15 cellular contexts compared by ENCODE assay signal in the genomic region with DNA sequence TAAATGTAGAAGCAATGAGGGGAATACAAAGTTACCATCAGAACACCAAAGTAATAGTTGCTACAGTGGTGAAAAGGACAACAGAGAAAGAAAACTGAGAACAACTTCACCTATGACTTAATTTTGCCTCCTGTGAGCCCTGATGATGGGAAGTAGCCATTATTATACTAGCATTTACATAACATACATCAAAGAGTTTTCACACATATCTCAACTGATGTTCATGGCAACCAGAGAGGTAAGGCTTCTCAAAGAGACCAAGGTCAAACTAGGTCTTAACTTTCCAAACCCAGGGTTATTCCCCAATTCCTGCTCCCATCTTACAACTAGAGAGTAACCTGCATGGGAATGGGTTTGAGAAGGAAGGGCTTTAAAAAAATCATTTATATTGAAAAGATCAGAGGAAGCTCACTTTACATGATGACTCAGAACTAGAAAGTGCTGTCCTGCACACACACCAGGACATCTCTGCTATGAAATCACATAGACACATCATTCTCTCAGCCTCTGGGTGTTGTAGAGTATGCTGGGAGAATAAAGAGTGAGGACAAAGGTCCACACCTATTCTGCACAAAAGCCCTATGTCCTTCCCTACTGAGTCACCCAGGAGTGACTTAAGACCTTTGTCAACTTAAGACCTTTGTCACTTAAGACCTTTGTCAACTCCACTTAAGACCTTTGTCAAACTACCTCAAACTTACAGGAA.
DNase-seq lines count a peak whose midpoint lies in the region; ATAC-seq, FAIRE-seq and TF ChIP-seq lines count a peak whose summit lies in the region.
"Had no signal": no experiment of that assay in that cellular context is flagged by ENCODE, and none has a peak within 500 bp of the region (broad histone marks: within the 10 kb centered on the region; RNA-seq: fewer than 3 reads in every experiment).

No MANE protein-coding gene starts in this region.

- H3K36me3 ChIP-seq in small intestine (ENCODE audit: control insufficient read depth in 2 of 2, insufficient read depth in 2 of 2, low read length in 2 of 2) = no peaks in the 10 kb centered on the region
- H3K36me3 ChIP-seq in colonic mucosa = no peaks in the 10 kb centered on the region
- H3K36me3 ChIP-seq: sigmoid colon, tibial artery had no signal

- H3K4me1 ChIP-seq in small intestine (ENCODE audit: control insufficient read depth in 2 of 2, insufficient read depth in 1 of 2, low read depth in 1 of 2, low read length in 1 of 2) = no peaks in the 10 kb centered on the region
- no peaks in the 10 kb centered on the region for H3K4me1 ChIP-seq in colonic mucosa
- H3K4me1 ChIP-seq: sigmoid colon, tibial artery had no signal

- DNase-seq in HT1080 (ENCODE audit: low read depth) = peak; percentile 65
- peak; percentile 60 for DNase-seq in astrocyte of the spinal cord (ENCODE audit: low read depth, low spot score)
- DNase-seq in small intestine = peak; percentile 75
- no peak for DNase-seq in NCI-H2227 treated with DMSO at 0.1 percent for 48 hours (lab: John Stamatoyannopoulos, UW)
- no peak for DNase-seq in NCI-H1436 treated with DMSO at 0.1 percent for 48 hours (lab: John Stamatoyannopoulos, UW)
- no peak for DNase-seq in colonic mucosa
- DNase-seq: activated CD4-positive, alpha-beta T cell treated with anti-CD3 and anti-CD28 coated beads, Interleukin-2, amount 50 U/mL, for 4 hours; activated naive CD4-positive, alpha-beta T cell treated with anti-CD3 and anti-CD28 coated beads, Interleukin-2, amount 10 ng/mL, durations not matched to agents 7 days and 5 days; H7; NCI-H2029; sigmoid colon; T-cell; tibial artery had no signal

- H3K27me3 ChIP-seq in small intestine (ENCODE audit: control insufficient read depth in 2 of 2, insufficient read depth in 2 of 2, low read length in 2 of 2) (no peaks in the 10 kb centered on the region), colonic mucosa (no peaks in the 10 kb centered on the region)
- H3K27me3 ChIP-seq: sigmoid colon, tibial artery had no signal

- TF ChIP-seq CTCF in astrocyte of the spinal cord (IDR thresholded peaks at IDR 0.05; ENCODE audit: low read depth, low read length) (no peak), colonic mucosa (IDR thresholded peaks at IDR 0.05) (no peak)

- no peak for FAIRE-seq in small intestine (lab: Jason Lieb, UNC)

- H3K4me3 ChIP-seq in astrocyte of the spinal cord (ENCODE audit: low read depth, low read length) = no peak overlapping the region
- H3K4me3 ChIP-seq in small intestine (ENCODE audit: low read depth in 1 of 2, low read length in 2 of 2) = no peak overlapping the region
- no peak overlapping the region for H3K4me3 ChIP-seq in colonic mucosa
- H3K4me3 ChIP-seq: coronary artery, sigmoid colon, tibial artery had no signal

- H3K9ac ChIP-seq in colonic mucosa (ENCODE audit: low read depth in 2 of 2, low read length in 2 of 2) = no peak overlapping the region

- intact Hi-C loops in colonic mucosa (cut with DNase I) = no loop called here

- in situ Hi-C loops in astrocyte of the spinal cord (cut with HindIII; ENCODE audit: low sequenced_read_pairs) = no loop called here

- peak; percentile 71 for ATAC-seq in GM18867 (IDR thresholded peaks at IDR 0.05; ENCODE audit: unreplicated experiment)

- H3K9me3 ChIP-seq in small intestine (ENCODE audit: control insufficient read depth, low read depth) (no peaks in the 10 kb centered on the region), colonic mucosa (no peaks in the 10 kb centered on the region)
- H3K9me3 ChIP-seq: sigmoid colon, tibial artery had no signal

- H3K27ac ChIP-seq in small intestine (ENCODE audit: low read depth in 1 of 2, low read length in 1 of 2) (no peak overlapping the region), colonic mucosa (no peak overlapping the region)
- H3K27ac ChIP-seq: coronary artery, sigmoid colon, tibial artery had no signal

Comparison
In these comparisons a context has a peak if more than half of its experiments do, and no peak if none do; other contexts are left out.
1. DNase-seq: peak in HT1080 (single experiment), astrocyte of the spinal cord (single experiment) and small intestine (single experiment); none in NCI-H2227 treated with DMSO at 0.1 percent for 48 hours (single experiment), NCI-H1436 treated with DMSO at 0.1 percent for 48 hours (single experiment) and colonic mucosa (single experiment).